ENCODE assay signal across 16 cellular contexts in the genomic region with DNA sequence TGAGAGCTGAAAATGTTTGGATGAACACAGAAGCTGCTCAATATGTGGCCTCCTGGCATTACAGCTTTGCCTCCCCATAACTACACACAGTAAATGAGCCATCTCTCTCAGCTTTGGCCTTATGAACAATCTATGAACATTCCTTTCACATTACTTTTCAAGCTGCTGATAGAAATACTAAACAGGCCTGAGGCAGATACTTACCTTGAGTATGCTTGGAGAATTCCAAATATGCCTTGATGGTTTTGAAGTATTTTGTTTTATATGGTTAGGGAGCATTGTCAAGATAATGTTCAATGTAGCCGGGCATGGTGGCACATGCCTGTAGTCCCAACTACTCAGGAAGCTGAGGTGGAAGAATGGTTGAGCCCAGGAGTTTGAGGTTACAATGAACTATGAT.
DNase-seq lines count a peak whose midpoint lies in the region; ATAC-seq, FAIRE-seq and TF ChIP-seq lines count a peak whose summit lies in the region.
"Had no signal": no experiment of that assay in that cellular context is flagged by ENCODE, and none has a peak within 500 bp of the region (broad histone marks: within the 10 kb centered on the region; RNA-seq: fewer than 3 reads in every experiment).

No MANE protein-coding gene starts in this region.

- ATAC-seq in left lung, result peak; percentile 91
- ATAC-seq in GM21447 (IDR thresholded peaks at IDR 0.05; ENCODE audit: unreplicated experiment), result no peak
- ATAC-seq: T-cell had no signal

- intact Hi-C loops in left lung (cut with DNase I), result no loop called here

- FAIRE-seq in HTR-8/SVneo (lab: Jason Lieb, UNC), result no peak
- FAIRE-seq: frontal cortex, G401.6 had no signal

- H3K27me3 ChIP-seq in brain microvascular endothelial cell (replicated peaks) (no peaks in the 10 kb centered on the region), left lung (no peaks in the 10 kb centered on the region)
- H3K27me3 ChIP-seq: BLaER1, neural progenitor cell, vagina had no signal

- H3K9me3 ChIP-seq in left lung, result peaks cover 0 to under 1% of the 10 kb centered on the region in 2 donors
- H3K9me3 ChIP-seq: vagina had no signal

- H3K36me3 ChIP-seq in brain microvascular endothelial cell (replicated peaks) (no peaks in the 10 kb centered on the region), left lung (no peaks in the 10 kb centered on the region)
- H3K36me3 ChIP-seq: BLaER1, neural progenitor cell, vagina had no signal

- TF ChIP-seq CTCF in brain microvascular endothelial cell (IDR thresholded peaks at IDR 0.05; ENCODE audit: low read depth, low read length, missing control alignments), result no peak
- TF ChIP-seq CTCF in left lung (IDR thresholded peaks at IDR 0.05), result no peak

- DNase-seq in AG08396 (ENCODE audit: low spot score) (peak; percentile 66), HTR-8/SVneo (ENCODE audit: insufficient read length, low spot score) (peak; percentile 64), brain microvascular endothelial cell (peak; percentile 24), left lung (no peak), NCI-H2029 (lab: John Stamatoyannopoulos, UW) (no peak), OCI-M2 (lab: John Stamatoyannopoulos, UW; ENCODE audit: unreplicated experiment) (no peak), NCI-H524 (lab: John Stamatoyannopoulos, UW) (no peak)
- DNase-seq: activated CD4-positive, alpha-beta T cell treated with anti-CD3 and anti-CD28 coated beads for 48 hours; NCI-H1694 treated with DMSO at 0.1 percent for 48 hours; T-cell had no signal

- no peaks in the 10 kb centered on the region for H3K4me1 ChIP-seq in left lung
- H3K4me1 ChIP-seq: BLaER1, vagina had no signal

- in situ Hi-C loops in brain microvascular endothelial cell (cut with HindIII; ENCODE audit: low pct_ligation_motif_present, low sequenced_read_pairs), result no loop called here

- H3K4me3 ChIP-seq in brain microvascular endothelial cell (ENCODE audit: low read depth, low read length) (no peak overlapping the region), left lung (no peak overlapping the region)
- H3K4me3 ChIP-seq: BLaER1, neural progenitor cell, vagina had no signal

- no peak overlapping the region for H3K27ac ChIP-seq in brain microvascular endothelial cell
- H3K27ac ChIP-seq in left lung, result peak overlapping the region in 1 of 2 donors; percentile 51
- H3K27ac ChIP-seq: BLaER1, neural progenitor cell, vagina had no signal

Comparison
In these comparisons a context has a peak if more than half of its experiments do, and no peak if none do; other contexts are left out.
1. DNase-seq: peak in AG08396 (single experiment), HTR-8/SVneo (single experiment) and brain microvascular endothelial cell (single experiment); none in left lung (0 of 2), NCI-H2029 (single experiment), OCI-M2 (single experiment) and NCI-H524 (0 of 2).